Comparison of ENCODE assay signal across 26 cellular contexts in genomic region chr3:72973786-72974185, GRCh38.
"Had no signal": no experiment of that assay in that cellular context is flagged by ENCODE, and none has a peak within 500 bp of the region (broad histone marks: within the 10 kb centered on the region; RNA-seq: fewer than 3 reads in every experiment).

No MANE protein-coding gene starts in this region.

- H3K4me3 ChIP-seq: esophagus muscularis mucosa, gastrocnemius medialis, heart left ventricle, lower lobe of right lung, stomach, suprapubic skin, transverse colon, vagina had no signal

- H3K27me3 Mint-ChIP-seq: activated naive CD8-positive, alpha-beta T cell treated with anti-CD3 and anti-CD28 coated beads for 36 hours; activated T-cell treated with anti-CD3 and anti-CD28 coated beads, Interleukin-2, amount 50 U/mL, for 24 hours had no signal

- H3K36me3 ChIP-seq: gastrocnemius medialis, lower lobe of right lung, neutrophil, stomach, suprapubic skin, transverse colon, vagina had no signal

- H3K27me3 ChIP-seq: esophagus muscularis mucosa, gastrocnemius medialis, heart left ventricle, neutrophil, stomach, suprapubic skin, transverse colon, vagina had no signal

- H3K9me3 ChIP-seq: esophagus muscularis mucosa, gastrocnemius medialis, heart left ventricle, lower lobe of right lung, neutrophil, stomach, suprapubic skin, transverse colon, vagina had no signal

- H3K27ac Mint-ChIP-seq: activated naive CD8-positive, alpha-beta T cell treated with anti-CD3 and anti-CD28 coated beads for 36 hours; activated T-cell treated with anti-CD3 and anti-CD28 coated beads, Interleukin-2, amount 50 U/mL, for 24 hours; dendritic cell treated with granulocyte-macrophage colony-stimulating factor and Interleukin-4, amounts not matched to agents 40 ng/mL and 50 ng/mL, for 4 days; natural killer cell; stimulated activated effector memory CD8-positive, alpha-beta T cell treated with anti-CD3 and anti-CD28 coated beads, Interleukin-12 subunit alpha, Interleukin-12 subunit beta, amount 100 ng/mL, for 72 hours; T-helper 1 cell treated with Interleukin-12 subunit alpha and Interleukin-12 subunit beta and Interleukin-4 antibody, amounts not matched to agents 30 μg/mL and 1 μg/mL, for 36 hours; WTC11 had no signal

- DNase-seq: activated CD8-positive, alpha-beta memory T cell treated with anti-CD3 and anti-CD28 coated beads for 24 hours; activated CD8-positive, alpha-beta memory T cell treated with anti-CD3 and anti-CD28 coated beads, Interleukin-2, amount 50 U/mL, for 4 hours; activated naive CD4-positive, alpha-beta T cell treated with Interleukin-2 at 50 U/mL for 16 hours; activated naive CD8-positive, alpha-beta T cell treated with anti-CD3 and anti-CD28 coated beads for 36 hours; activated T-cell treated with anti-CD3 and anti-CD28 coated beads, Interleukin-2, amount 50 U/mL, for 24 hours; amygdala; effector CD4-positive, alpha-beta T cell; gastrocnemius medialis; heart left ventricle; lower lobe of right lung; natural killer cell; stimulated activated CD4-positive, alpha-beta T cell treated with anti-CD3 and anti-CD28 coated beads, Interleukin-2, amount 100 ng/mL, for 24 hours; T1000 had no signal

- ATAC-seq: gastrocnemius medialis; heart left ventricle; natural killer cell; sciatic nerve; stimulated activated effector memory CD8-positive, alpha-beta T cell treated with anti-CD3 and anti-CD28 coated beads, Interleukin-12 subunit alpha, Interleukin-12 subunit beta, amount 100 ng/mL, for 72 hours; WTC11 had no signal

- H3K9ac ChIP-seq: parathyroid adenoma had no signal

- H3K4me3 Mint-ChIP-seq: activated naive CD8-positive, alpha-beta T cell treated with anti-CD3 and anti-CD28 coated beads for 36 hours; activated T-cell treated with anti-CD3 and anti-CD28 coated beads, Interleukin-2, amount 50 U/mL, for 24 hours; dendritic cell treated with granulocyte-macrophage colony-stimulating factor and Interleukin-4, amounts not matched to agents 40 ng/mL and 50 ng/mL, for 4 days; mesothelial cell of epicardium; natural killer cell; stimulated activated effector memory CD8-positive, alpha-beta T cell treated with anti-CD3 and anti-CD28 coated beads, Interleukin-12 subunit alpha, Interleukin-12 subunit beta, amount 100 ng/mL, for 72 hours; T-helper 1 cell treated with Interleukin-12 subunit alpha and Interleukin-12 subunit beta and Interleukin-4 antibody, amounts not matched to agents 30 μg/mL and 1 μg/mL, for 36 hours; WTC11 had no signal

- H3K27ac ChIP-seq: esophagus muscularis mucosa, gastrocnemius medialis, heart left ventricle, lower lobe of right lung, neutrophil, parathyroid adenoma, suprapubic skin, transverse colon, vagina had no signal

- H3K4me1 Mint-ChIP-seq: natural killer cell had no signal

- H3K36me3 Mint-ChIP-seq: activated naive CD8-positive, alpha-beta T cell treated with anti-CD3 and anti-CD28 coated beads for 36 hours; natural killer cell; WTC11 had no signal

- H3K4me1 ChIP-seq: esophagus muscularis mucosa, gastrocnemius medialis, lower lobe of right lung, parathyroid adenoma, suprapubic skin, vagina had no signal

- H3K9me3 Mint-ChIP-seq: activated naive CD8-positive, alpha-beta T cell treated with anti-CD3 and anti-CD28 coated beads for 36 hours; activated T-cell treated with anti-CD3 and anti-CD28 coated beads, Interleukin-2, amount 50 U/mL, for 24 hours; dendritic cell treated with granulocyte-macrophage colony-stimulating factor and Interleukin-4, amounts not matched to agents 40 ng/mL and 50 ng/mL, for 4 days; mesothelial cell of epicardium; natural killer cell; stimulated activated effector memory CD8-positive, alpha-beta T cell treated with anti-CD3 and anti-CD28 coated beads, Interleukin-12 subunit alpha, Interleukin-12 subunit beta, amount 100 ng/mL, for 72 hours; T-helper 1 cell treated with Interleukin-12 subunit alpha and Interleukin-12 subunit beta and Interleukin-4 antibody, amounts not matched to agents 30 μg/mL and 1 μg/mL, for 36 hours; WTC11 had no signal
